Comparison of ENCODE assay signal across 19 cellular contexts in genomic region chr3:89522168-89522567, GRCh38.
A peak's percentile ranks its signal among the peaks of the same experiment; 100 is the strongest.
DNase-seq lines count a peak whose midpoint lies in the region; ATAC-seq, FAIRE-seq and TF ChIP-seq lines count a peak whose summit lies in the region.
"Had no signal": no experiment of that assay in that cellular context is flagged by ENCODE, and none has a peak within 500 bp of the region (broad histone marks: within the 10 kb centered on the region; RNA-seq: fewer than 3 reads in every experiment).

No MANE protein-coding gene starts in this region.

- H3K4me3 ChIP-seq in HepG2 (replicated peaks in 1 of 3; ENCODE audit: insufficient read depth in 1 of 3, low read depth in 2 of 3, low read length in 3 of 3) = no peak overlapping the region
- H3K4me3 ChIP-seq in right lobe of liver = no peak overlapping the region
- no peak overlapping the region for H3K4me3 ChIP-seq in mesenchymal stem cell (ENCODE audit: insufficient read depth in 1 of 2, low read depth in 1 of 2, low read length in 2 of 2)
- H3K4me3 ChIP-seq: A549, BLaER1, GM23248, K562 had no signal

- ATAC-seq in HepG2 (no peak), right lobe of liver (no peak)
- ATAC-seq: A549, K562 had no signal

- no peak overlapping the region for H4K91ac ChIP-seq in mesenchymal stem cell (ENCODE audit: low read length)

- 6% methylated on average over 2 of the region's 2 CpGs for WGBS in HepG2 (ENCODE audit: low lambda C conversion rate)
- 44% methylated on average over 2 of the region's 2 CpGs for WGBS in right lobe of liver (ENCODE audit: insufficient coverage, low coverage, low lambda C conversion rate, missing lambda C conversion rate)
- WGBS in mesenchymal stem cell = no CpG with 5 or more reads among the region's 2 CpGs

- BruUV-seq in HepG2 (replicated peaks; lab: Mats Ljungman, UMichigan) = no TSS peak

- no peak for TF ChIP-seq RAD21 in HepG2 (CRISPR knock-in tag; IDR thresholded peaks at IDR 0.05)

- H3K9me3 ChIP-seq in HepG2 (ENCODE audit: low read length) (no peaks in the 10 kb centered on the region), right lobe of liver (no peaks in the 10 kb centered on the region), mesenchymal stem cell (ENCODE audit: control insufficient read depth, low read length) (no peaks in the 10 kb centered on the region)
- H3K9me3 ChIP-seq: A549, BLaER1 had no signal

- no peaks in the 10 kb centered on the region for H3K79me1 ChIP-seq in mesenchymal stem cell (replicated peaks; ENCODE audit: low read length, poor library complexity, severe bottlenecking)

- no peaks in the 10 kb centered on the region for H3K4me1 ChIP-seq in HepG2 (ENCODE audit: insufficient read depth, low read length)
- no peaks in the 10 kb centered on the region for H3K4me1 ChIP-seq in right lobe of liver
- no peaks in the 10 kb centered on the region for H3K4me1 ChIP-seq in mesenchymal stem cell (ENCODE audit: control insufficient read depth, insufficient read depth, low read depth, low read length)
- H3K4me1 ChIP-seq: A549, BLaER1 had no signal

- H3K9ac ChIP-seq in HepG2 (ENCODE audit: insufficient read depth, low read depth, low read length) (no peak overlapping the region), mesenchymal stem cell (ENCODE audit: low read length) (no peak overlapping the region)
- H3K9ac ChIP-seq: BLaER1, GM23248 had no signal

- H3K4me2 ChIP-seq in HepG2 (ENCODE audit: low read depth, low read length) = no peak overlapping the region
- H3K4me2 ChIP-seq in mesenchymal stem cell (ENCODE audit: low read length, poor library complexity, severe bottlenecking) = no peak overlapping the region
- H3K4me2 ChIP-seq: A549, BLaER1 had no signal

- H2BK120ac ChIP-seq in mesenchymal stem cell (ENCODE audit: low read depth, low read length) = no peak overlapping the region

- no peak overlapping the region for H2BK5ac ChIP-seq in mesenchymal stem cell (ENCODE audit: low read depth, low read length, poor library complexity, severe bottlenecking)

- no peaks in the 10 kb centered on the region for H3K27me3 ChIP-seq in HepG2 (ENCODE audit: control insufficient read depth in 1 of 2, insufficient read depth in 2 of 2, low read length in 2 of 2)
- no peaks in the 10 kb centered on the region for H3K27me3 ChIP-seq in right lobe of liver
- H3K27me3 ChIP-seq in mesenchymal stem cell (ENCODE audit: control insufficient read depth in 1 of 2, insufficient read depth in 1 of 2, low read length in 2 of 2) = no peaks in the 10 kb centered on the region
- H3K27me3 ChIP-seq: BLaER1 had no signal

- CTCF ChIA-PET in HepG2 (lab: Yijun Ruan, JAX; ENCODE audit: low intra/inter-chr PET ratio, low total read pairs) = no interaction called here

- H3K18ac ChIP-seq in mesenchymal stem cell (ENCODE audit: low read depth in 1 of 2, low read length in 2 of 2) = no peak overlapping the region

- TF ChIP-seq POLR2A in HepG2 (IDR thresholded peaks at IDR 0.05; ENCODE audit: insufficient read depth in 1 of 2, low read depth in 2 of 2, low read length in 2 of 2) = no peak
- no peak for TF ChIP-seq POLR2A in right lobe of liver (IDR thresholded peaks at IDR 0.05)

- no peaks in the 10 kb centered on the region for H4K20me1 ChIP-seq in HepG2 (ENCODE audit: insufficient read depth, low read length)
- H4K20me1 ChIP-seq: BLaER1 had no signal

- no peak for TF ChIP-seq EP300 in HepG2 (IDR thresholded peaks at IDR 0.05; ENCODE audit: low read depth in 2 of 2, low read length in 2 of 2)
- TF ChIP-seq EP300 in HepG2 (CRISPR knock-in tag; IDR thresholded peaks at IDR 0.05; ENCODE audit: borderline replicate concordance) = no peak

- no peak overlapping the region for H4K8ac ChIP-seq in mesenchymal stem cell (ENCODE audit: low read length)

- H3K27ac ChIP-seq in HepG2 (ENCODE audit: extremely low read length, insufficient read depth, low read length) (no peak overlapping the region), right lobe of liver (no peak overlapping the region), mesenchymal stem cell (ENCODE audit: low read length, poor library complexity, severe bottlenecking) (no peak overlapping the region)
- H3K27ac ChIP-seq: 22Rv1, A549, BLaER1, GM23248 had no signal

- H3K79me2 ChIP-seq in HepG2 (ENCODE audit: insufficient read depth, low read length) = no peaks in the 10 kb centered on the region

- intact Hi-C loops in HepG2 (cut with micrococcal nuclease; ENCODE audit: unreplicated experiment) = no loop called here
- intact Hi-C loops in right lobe of liver (cut with DNase I) = no loop called here

- no peak overlapping the region for H3K4ac ChIP-seq in mesenchymal stem cell (ENCODE audit: low read depth in 1 of 2, low read length in 2 of 2)

- no peak for FAIRE-seq in HepG2 (lab: Jason Lieb, UNC)
- FAIRE-seq: A549, G401.6, GM12891, GM18507, H54, K562 had no signal

- H3K23ac ChIP-seq in mesenchymal stem cell (ENCODE audit: low read length in 2 of 2) = no peak overlapping the region

- H2BK15ac ChIP-seq in mesenchymal stem cell (ENCODE audit: low read depth, poor library complexity, severe bottlenecking) = no peak overlapping the region

- H3K36me3 ChIP-seq in HepG2 (replicated peaks in 1 of 2; ENCODE audit: control insufficient read depth in 1 of 2, insufficient read depth in 2 of 2, low read length in 2 of 2) (no peaks in the 10 kb centered on the region), right lobe of liver (no peaks in the 10 kb centered on the region), mesenchymal stem cell (ENCODE audit: control insufficient read depth in 1 of 2, insufficient read depth in 2 of 2, low read depth in 1 of 2, low read length in 2 of 2) (no peaks in the 10 kb centered on the region)
- H3K36me3 ChIP-seq: BLaER1 had no signal

- TF ChIP-seq CTCF in HepG2 (CRISPR knock-in tag; IDR thresholded peaks at IDR 0.05) (no peak), right lobe of liver (IDR thresholded peaks at IDR 0.05) (no peak)

- in situ Hi-C loops in HepG2 (cut with HindIII; ENCODE audit: extremely low pct_ligation_motif_present, low pct_unique_long_range_greater_than_20kb) = no loop called here

- H3K14ac ChIP-seq in mesenchymal stem cell (ENCODE audit: low read length in 2 of 2) = no peak overlapping the region

- H2BK12ac ChIP-seq in mesenchymal stem cell (ENCODE audit: low read length in 2 of 2) = no peak overlapping the region

- POLR2A ChIA-PET in HepG2 (lab: Yijun Ruan, JAX) = no interaction called here

- H2AK5ac ChIP-seq in mesenchymal stem cell (ENCODE audit: low read length, severe bottlenecking) = no peak overlapping the region

- no peak for DNase-seq in HepG2 (ENCODE audit: low spot score)
- no peak for DNase-seq in right lobe of liver
- DNase-seq in fibroblast of gingiva (ENCODE audit: low read depth) = peak; percentile 3
- DNase-seq in mesenchymal stem cell = peak; percentile 6
- DNase-seq in DMS79 treated with DMSO at 0.1 percent for 48 hours (lab: John Stamatoyannopoulos, UW) = no peak
- DNase-seq in midbrain (lab: John Stamatoyannopoulos, UW) = no peak
- DNase-seq in NCI-H2081 treated with DMSO at 0.1 percent for 48 hours (lab: John Stamatoyannopoulos, UW) = no peak
- DNase-seq: CD4-positive, alpha-beta memory T cell; DMS 273 treated with DMSO at 0.1 percent for 48 hours; DMS53; GM23248 had no signal

- H2AFZ ChIP-seq in HepG2 (ENCODE audit: low read length) = no peak overlapping the region
- H2AFZ ChIP-seq in mesenchymal stem cell (ENCODE audit: low read depth, low read length) = no peak overlapping the region
- H2AFZ ChIP-seq: GM23248 had no signal

TF ChIP-seq in HepG2, 621 proteins besides CTCF, POLR2A, EP300 and RAD21:
- TF ChIP-seq CEBPB (IDR thresholded peaks at IDR 0.05; ENCODE audit: borderline replicate concordance, low read depth, low read length) = peak; percentile 81
- no peak for TF ChIP-seq ZNF709 (CRISPR knock-in tag; IDR thresholded peaks at IDR 0.05)

Comparison
In these comparisons a context has a peak if more than half of its experiments do, and no peak if none do; other contexts are left out.
1. DNase-seq: peak in fibroblast of gingiva (single experiment) and mesenchymal stem cell (single experiment); none in HepG2 (single experiment), right lobe of liver (0 of 3), DMS79 treated with DMSO at 0.1 percent for 48 hours (single experiment), midbrain (single experiment) and NCI-H2081 treated with DMSO at 0.1 percent for 48 hours (single experiment).